ENCODE assay signal across 2 cellular contexts in genomic region chr11:117199916-117200812, GRCh38.
TF ChIP-seq lines count a peak whose summit lies in the region.

No MANE protein-coding gene starts in this region.

TF ChIP-seq in liver, 16 proteins besides CTCF, POLR2A, EP300 and RAD21:
- peak; percentile 53 for TF ChIP-seq NR2F2 (IDR thresholded peaks at IDR 0.05)
- TF ChIP-seq HNF4G (IDR thresholded peaks at IDR 0.05) = no peak

TF ChIP-seq in HepG2, 621 proteins besides CTCF, POLR2A, EP300 and RAD21:
- TF ChIP-seq KLF9 (CRISPR knock-in tag; IDR thresholded peaks at IDR 0.05; ENCODE audit: low read depth) (no peak), HNF1A (IDR thresholded peaks at IDR 0.05; ENCODE audit: low read depth) (no peak), HNF1A (CRISPR knock-in tag; IDR thresholded peaks at IDR 0.05; ENCODE audit: borderline replicate concordance) (no peak), MAZ (IDR thresholded peaks at IDR 0.05; ENCODE audit: borderline replicate concordance, low read depth, low read length) (no peak), MAZ (CRISPR knock-in tag; IDR thresholded peaks at IDR 0.05; ENCODE audit: low read depth) (no peak)
- TF ChIP-seq, protein P1, sequence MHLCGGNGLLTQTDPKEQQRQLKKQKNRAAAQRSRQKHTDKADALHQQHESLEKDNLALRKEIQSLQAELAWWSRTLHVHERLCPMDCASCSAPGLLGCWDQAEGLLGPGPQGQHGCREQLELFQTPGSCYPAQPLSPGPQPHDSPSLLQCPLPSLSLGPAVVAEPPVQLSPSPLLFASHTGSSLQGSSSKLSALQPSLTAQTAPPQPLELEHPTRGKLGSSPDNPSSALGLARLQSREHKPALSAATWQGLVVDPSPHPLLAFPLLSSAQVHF (CRISPR knock-in tag; IDR thresholded peaks at IDR 0.05) = no peak
- TF ChIP-seq, protein P2, sequence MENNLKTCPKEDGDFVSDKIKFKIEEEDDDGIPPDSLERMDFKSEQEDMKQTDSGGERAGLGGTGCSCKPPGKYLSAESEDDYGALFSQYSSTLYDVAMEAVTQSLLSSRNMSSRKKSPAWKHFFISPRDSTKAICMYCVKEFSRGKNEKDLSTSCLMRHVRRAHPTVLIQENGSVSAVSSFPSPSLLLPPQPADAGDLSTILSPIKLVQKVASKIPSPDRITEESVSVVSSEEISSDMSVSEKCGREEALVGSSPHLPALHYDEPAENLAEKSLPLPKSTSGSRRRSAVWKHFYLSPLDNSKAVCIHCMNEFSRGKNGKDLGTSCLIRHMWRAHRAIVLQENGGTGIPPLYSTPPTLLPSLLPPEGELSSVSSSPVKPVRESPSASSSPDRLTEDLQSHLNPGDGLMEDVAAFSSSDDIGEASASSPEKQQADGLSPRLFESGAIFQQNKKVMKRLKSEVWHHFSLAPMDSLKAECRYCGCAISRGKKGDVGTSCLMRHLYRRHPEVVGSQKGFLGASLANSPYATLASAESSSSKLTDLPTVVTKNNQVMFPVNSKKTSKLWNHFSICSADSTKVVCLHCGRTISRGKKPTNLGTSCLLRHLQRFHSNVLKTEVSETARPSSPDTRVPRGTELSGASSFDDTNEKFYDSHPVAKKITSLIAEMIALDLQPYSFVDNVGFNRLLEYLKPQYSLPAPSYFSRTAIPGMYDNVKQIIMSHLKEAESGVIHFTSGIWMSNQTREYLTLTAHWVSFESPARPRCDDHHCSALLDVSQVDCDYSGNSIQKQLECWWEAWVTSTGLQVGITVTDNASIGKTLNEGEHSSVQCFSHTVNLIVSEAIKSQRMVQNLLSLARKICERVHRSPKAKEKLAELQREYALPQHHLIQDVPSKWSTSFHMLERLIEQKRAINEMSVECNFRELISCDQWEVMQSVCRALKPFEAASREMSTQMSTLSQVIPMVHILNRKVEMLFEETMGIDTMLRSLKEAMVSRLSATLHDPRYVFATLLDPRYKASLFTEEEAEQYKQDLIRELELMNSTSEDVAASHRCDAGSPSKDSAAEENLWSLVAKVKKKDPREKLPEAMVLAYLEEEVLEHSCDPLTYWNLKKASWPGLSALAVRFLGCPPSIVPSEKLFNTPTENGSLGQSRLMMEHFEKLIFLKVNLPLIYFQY (CRISPR knock-in tag; IDR thresholded peaks at IDR 0.05; ENCODE audit: borderline replicate concordance) = no peak
- TF ChIP-seq, protein P3, sequence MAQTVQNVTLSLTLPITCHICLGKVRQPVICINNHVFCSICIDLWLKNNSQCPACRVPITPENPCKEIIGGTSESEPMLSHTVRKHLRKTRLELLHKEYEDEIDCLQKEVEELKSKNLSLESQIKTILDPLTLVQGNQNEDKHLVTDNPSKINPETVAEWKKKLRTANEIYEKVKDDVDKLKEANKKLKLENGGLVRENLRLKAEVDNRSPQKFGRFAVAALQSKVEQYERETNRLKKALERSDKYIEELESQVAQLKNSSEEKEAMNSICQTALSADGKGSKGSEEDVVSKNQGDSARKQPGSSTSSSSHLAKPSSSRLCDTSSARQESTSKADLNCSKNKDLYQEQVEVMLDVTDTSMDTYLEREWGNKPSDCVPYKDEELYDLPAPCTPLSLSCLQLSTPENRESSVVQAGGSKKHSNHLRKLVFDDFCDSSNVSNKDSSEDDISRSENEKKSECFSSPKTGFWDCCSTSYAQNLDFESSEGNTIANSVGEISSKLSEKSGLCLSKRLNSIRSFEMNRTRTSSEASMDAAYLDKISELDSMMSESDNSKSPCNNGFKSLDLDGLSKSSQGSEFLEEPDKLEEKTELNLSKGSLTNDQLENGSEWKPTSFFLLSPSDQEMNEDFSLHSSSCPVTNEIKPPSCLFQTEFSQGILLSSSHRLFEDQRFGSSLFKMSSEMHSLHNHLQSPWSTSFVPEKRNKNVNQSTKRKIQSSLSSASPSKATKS (CRISPR knock-in tag; IDR thresholded peaks at IDR 0.05) = no peak
